ENCODE assay signal across 8 cellular contexts in genomic region chr6:127190552-127190951, GRCh38.
DNase-seq lines count a peak whose midpoint lies in the region; ATAC-seq, FAIRE-seq and TF ChIP-seq lines count a peak whose summit lies in the region.
"Had no signal": no experiment of that assay in that cellular context is flagged by ENCODE, and none has a peak within 500 bp of the region (broad histone marks: within the 10 kb centered on the region; RNA-seq: fewer than 3 reads in every experiment).

No MANE protein-coding gene starts in this region.

- H3K36me3 ChIP-seq in mammary epithelial cell (ENCODE audit: insufficient read depth, low read length) (no peaks in the 10 kb centered on the region), pancreas (no peaks in the 10 kb centered on the region)

- ATAC-seq in pancreas (no peak), GM18502 (IDR thresholded peaks at IDR 0.05; ENCODE audit: poor library complexity, unreplicated experiment) (no peak)

- no peaks in the 10 kb centered on the region for H3K9me3 ChIP-seq in mammary epithelial cell (replicated peaks; ENCODE audit: insufficient read depth, low read length)
- no peaks in the 10 kb centered on the region for H3K9me3 ChIP-seq in pancreas

- peak; percentile 65 for FAIRE-seq in pancreas (lab: Jason Lieb, UNC)

- H3K4me1 ChIP-seq in mammary epithelial cell (ENCODE audit: insufficient read depth, low read length): no peaks in the 10 kb centered on the region
- H3K4me1 ChIP-seq in pancreas: no peaks in the 10 kb centered on the region

- TF ChIP-seq CTCF in GM12874 (IDR thresholded peaks at IDR 0.05; ENCODE audit: insufficient read depth, low read depth, low read length) (peak; percentile 33; the same call in 1 of the 2 replicates), mammary epithelial cell (conservative IDR thresholded peaks at IDR 0.05 in 1 of 2, IDR thresholded peaks at IDR 0.05 in 1 of 2; ENCODE audit: extremely low read depth in 1 of 2, insufficient read depth in 1 of 2, low read depth in 1 of 2, low read length in 2 of 2) (peak; percentile 40 to 52), pancreas (IDR thresholded peaks at IDR 0.05) (no peak)

- H3K27me3 ChIP-seq in mammary epithelial cell (ENCODE audit: insufficient read depth, low read length) (peaks cover 5% of the 10 kb centered on the region), pancreas (peaks cover 0 to under 1% (median 0%) of the 10 kb centered on the region in 4 donors)

- no peaks in the 10 kb centered on the region for H3K79me2 ChIP-seq in mammary epithelial cell (ENCODE audit: insufficient read depth, low read length)

- in situ Hi-C loops in mammary epithelial cell (cut with MboI; ENCODE audit: low sequenced_read_pairs in 2 of 2): no loop called here

- no peak overlapping the region for H3K4me2 ChIP-seq in mammary epithelial cell (ENCODE audit: insufficient read depth, low read depth, low read length)

- no peaks in the 10 kb centered on the region for H4K20me1 ChIP-seq in mammary epithelial cell (ENCODE audit: insufficient read depth, low read length)

- H3K4me3 ChIP-seq in mammary epithelial cell (replicated peaks in 1 of 3; ENCODE audit: insufficient read depth in 1 of 3, low read depth in 2 of 3, low read length in 3 of 3) (no peak overlapping the region), pancreas (no peak overlapping the region)

- no peak overlapping the region for H3K9ac ChIP-seq in mammary epithelial cell (ENCODE audit: insufficient read depth, low read length)

- dilution Hi-C loops in mammary epithelial cell (cut with HindIII; ENCODE audit: low sequenced_read_pairs): no loop called here

- peak; percentile 23 for DNase-seq in NCI-H1105 (lab: John Stamatoyannopoulos, UW)
- DNase-seq in mammary epithelial cell: no peak
- no peak for DNase-seq in pancreas
- DNase-seq in activated CD4-positive, alpha-beta T cell treated with anti-CD3 and anti-CD28 coated beads for 4 hours: no peak
- no peak for DNase-seq in NCI-H2107 treated with DMSO at 0.1 percent for 48 hours (lab: John Stamatoyannopoulos, UW; ENCODE audit: unreplicated experiment)
- DNase-seq: islet precursor cell had no signal

- intact Hi-C loops in mammary epithelial cell (cut with micrococcal nuclease) (loop anchor here (2.0 kb wide), 1 partner anchor 386 kb away; no protein-coding TSS in a partner anchor), pancreas (cut with DNase I) (no loop called here)

- no TSS peak for BruUV-seq in mammary epithelial cell (replicated peaks; lab: Mats Ljungman, UMichigan)

- WGBS in mammary epithelial cell (ENCODE audit: low coverage, missing lambda C conversion rate): 31% methylated on average over 2 of the region's 2 CpGs
- 23 to 36% methylated on average over 2 of the region's 2 CpGs for WGBS in pancreas, 2 donors

- H3K27ac ChIP-seq in mammary epithelial cell (ENCODE audit: insufficient read depth, low read depth, low read length) (no peak overlapping the region), pancreas (no peak overlapping the region)

- CTCF ChIA-PET in mammary epithelial cell (lab: Charles Lee; ENCODE audit: low non-redundant PET): interaction anchor here (0.6 kb wide), 3 partner anchors 307 to 1443 kb away, joined by 4 to 5 read pairs (median 4); no protein-coding TSS in a partner anchor

- H2AFZ ChIP-seq in mammary epithelial cell (ENCODE audit: low read depth, low read length): no peak overlapping the region

Comparison
In these comparisons a context has a peak if more than half of its experiments do, and no peak if none do; other contexts are left out.
1. CTCF ChIP-seq: peak in GM12874 (single experiment) and mammary epithelial cell (2 of 2); none in pancreas (0 of 4).